8 cellular contexts compared by ENCODE assay signal in the genomic region with DNA sequence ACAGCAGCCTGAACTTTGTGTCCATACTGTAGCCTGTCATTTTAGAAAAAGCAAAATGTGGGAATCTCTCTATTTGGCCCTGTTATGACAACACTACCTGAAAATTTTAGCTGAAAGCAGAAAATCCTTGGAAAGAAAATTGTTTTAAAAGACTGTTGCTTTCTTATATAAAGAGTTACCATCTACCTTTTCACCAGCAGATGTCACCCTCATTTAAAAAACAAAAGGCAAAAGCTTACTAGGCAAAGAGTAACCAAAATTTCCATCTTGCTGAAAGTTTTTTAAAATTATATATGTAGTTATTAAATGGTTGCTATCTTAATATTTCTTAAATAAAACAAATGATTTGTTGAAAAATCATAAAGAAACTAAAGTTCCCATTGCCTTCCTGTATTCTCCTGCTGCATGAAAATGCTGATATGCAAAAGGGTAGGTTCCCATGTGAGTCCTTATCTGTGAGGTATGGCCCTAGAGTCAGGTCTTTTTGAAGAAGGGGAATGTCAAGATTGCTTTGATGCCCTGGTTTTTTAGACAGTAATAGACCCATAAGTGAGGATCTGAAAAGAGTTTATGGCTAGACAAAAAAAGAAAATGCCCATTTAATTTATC.
DNase-seq lines count a peak whose midpoint lies in the region; ATAC-seq and TF ChIP-seq lines count a peak whose summit lies in the region.

No MANE protein-coding gene starts in this region.

- no peaks in the 10 kb centered on the region for H3K27me3 ChIP-seq in heart left ventricle

- no peak for DNase-seq in heart left ventricle
- no peak for DNase-seq in Right ventricle myocardium inferior (ENCODE audit: missing footprints)
- peak; percentile 33 for DNase-seq in NCI-H460 (ENCODE audit: extremely low read depth, low read depth)
- DNase-seq in cerebellar cortex (ENCODE audit: low spot score), result peak; percentile 71
- DNase-seq in natural killer cell treated with Interleukin-12 subunit alpha and Interleukin-12 subunit beta and Interleukin-15 and Interleukin-18, amount 100 ng/mL, for 72 hours (ENCODE audit: low spot score), result no peak
- no peak for DNase-seq in activated CD8-positive, alpha-beta memory T cell treated with anti-CD3 and anti-CD28 coated beads, Interleukin-2, amount 50 U/mL, for 48 hours
- no peak for DNase-seq in NCI-H1092 treated with DMSO at 0.1 percent for 48 hours (lab: John Stamatoyannopoulos, UW)
- DNase-seq in activated T-helper 1 cell treated with anti-CD3 and anti-CD28 coated beads, Interleukin-12 subunit alpha, Interleukin-12 subunit beta, Interleukin-2, Interleukin-4 antibody, amounts not matched to agents 30 ng/mL and 10 ng/mL and 1 ng/mL, durations not matched to agents 14 hours and 24 hours and 36 hours (ENCODE audit: low spot score), result no peak

- ATAC-seq in heart left ventricle (no peak), Right ventricle myocardium inferior (no peak)
- ATAC-seq in natural killer cell treated with Interleukin-12 subunit alpha and Interleukin-12 subunit beta and Interleukin-15 and Interleukin-18, amount 100 ng/mL, for 72 hours, result no peak

- H3K27ac Mint-ChIP-seq in natural killer cell treated with Interleukin-12 subunit alpha and Interleukin-12 subunit beta and Interleukin-15 and Interleukin-18, amount 100 ng/mL, for 72 hours, result peak overlapping the region; percentile 0 to 29
- H3K27ac Mint-ChIP-seq in activated T-helper 1 cell treated with anti-CD3 and anti-CD28 coated beads, Interleukin-12 subunit alpha, Interleukin-12 subunit beta, Interleukin-2, Interleukin-4 antibody, amounts not matched to agents 30 ng/mL and 10 ng/mL and 1 ng/mL, durations not matched to agents 14 hours and 24 hours and 36 hours, result no peak overlapping the region

- no peak overlapping the region for H3K4me3 ChIP-seq in heart left ventricle

- H3K36me3 ChIP-seq in heart left ventricle, result peaks cover 0 to 19% (median 0%) of the 10 kb centered on the region in 9 donors

- H3K4me3 Mint-ChIP-seq in natural killer cell treated with Interleukin-12 subunit alpha and Interleukin-12 subunit beta and Interleukin-15 and Interleukin-18, amount 100 ng/mL, for 72 hours, result no peak overlapping the region
- H3K4me3 Mint-ChIP-seq in activated T-helper 1 cell treated with anti-CD3 and anti-CD28 coated beads, Interleukin-12 subunit alpha, Interleukin-12 subunit beta, Interleukin-2, Interleukin-4 antibody, amounts not matched to agents 30 ng/mL and 10 ng/mL and 1 ng/mL, durations not matched to agents 14 hours and 24 hours and 36 hours, result no peak overlapping the region

- H3K27me3 Mint-ChIP-seq in natural killer cell treated with Interleukin-12 subunit alpha and Interleukin-12 subunit beta and Interleukin-15 and Interleukin-18, amount 100 ng/mL, for 72 hours, result no peaks in the 10 kb centered on the region
- H3K27me3 Mint-ChIP-seq in activated T-helper 1 cell treated with anti-CD3 and anti-CD28 coated beads, Interleukin-12 subunit alpha, Interleukin-12 subunit beta, Interleukin-2, Interleukin-4 antibody, amounts not matched to agents 30 ng/mL and 10 ng/mL and 1 ng/mL, durations not matched to agents 14 hours and 24 hours and 36 hours (ENCODE audit: insufficient read depth), result no peaks in the 10 kb centered on the region

- intact Hi-C loops in heart left ventricle (cut with DNase I) (loop anchor here in 3 of 10 donors (2.0 to 10.0 kb wide), 4 partner anchors 63 to 477 kb away; no protein-coding TSS in a partner anchor), Right ventricle myocardium inferior (cut with DNase I) (no loop called here)
- intact Hi-C loops in activated T-helper 1 cell treated with anti-CD3 and anti-CD28 coated beads, Interleukin-12 subunit alpha, Interleukin-12 subunit beta, Interleukin-2, Interleukin-4 antibody, amounts not matched to agents 30 ng/mL and 10 ng/mL and 1 ng/mL, durations not matched to agents 14 hours and 24 hours and 36 hours (cut with micrococcal nuclease), result loop anchor here (1.0 to 5.0 kb wide), 4 partner anchors 66 to 232 kb away; no protein-coding TSS in a partner anchor

- peak overlapping the region in 1 of 12 donors; percentile 1 for H3K27ac ChIP-seq in heart left ventricle

- H3K9me3 Mint-ChIP-seq in natural killer cell treated with Interleukin-12 subunit alpha and Interleukin-12 subunit beta and Interleukin-15 and Interleukin-18, amount 100 ng/mL, for 72 hours, result no peaks in the 10 kb centered on the region
- no peaks in the 10 kb centered on the region for H3K9me3 Mint-ChIP-seq in activated T-helper 1 cell treated with anti-CD3 and anti-CD28 coated beads, Interleukin-12 subunit alpha, Interleukin-12 subunit beta, Interleukin-2, Interleukin-4 antibody, amounts not matched to agents 30 ng/mL and 10 ng/mL and 1 ng/mL, durations not matched to agents 14 hours and 24 hours and 36 hours

- H3K4me1 Mint-ChIP-seq in natural killer cell treated with Interleukin-12 subunit alpha and Interleukin-12 subunit beta and Interleukin-15 and Interleukin-18, amount 100 ng/mL, for 72 hours (ENCODE audit: low read depth in 2 of 2), result peaks cover 16 to 27% of the 10 kb centered on the region in 2 donors
- peaks cover 27% of the 10 kb centered on the region for H3K4me1 Mint-ChIP-seq in activated T-helper 1 cell treated with anti-CD3 and anti-CD28 coated beads, Interleukin-12 subunit alpha, Interleukin-12 subunit beta, Interleukin-2, Interleukin-4 antibody, amounts not matched to agents 30 ng/mL and 10 ng/mL and 1 ng/mL, durations not matched to agents 14 hours and 24 hours and 36 hours (ENCODE audit: low read depth)

- H3K9me3 ChIP-seq in heart left ventricle, result no peaks in the 10 kb centered on the region

- peaks cover 0 to 21% (median 4%) of the 10 kb centered on the region in 12 donors for H3K4me1 ChIP-seq in heart left ventricle

- no peaks in the 10 kb centered on the region for H3K36me3 Mint-ChIP-seq in natural killer cell treated with Interleukin-12 subunit alpha and Interleukin-12 subunit beta and Interleukin-15 and Interleukin-18, amount 100 ng/mL, for 72 hours
- H3K36me3 Mint-ChIP-seq in activated T-helper 1 cell treated with anti-CD3 and anti-CD28 coated beads, Interleukin-12 subunit alpha, Interleukin-12 subunit beta, Interleukin-2, Interleukin-4 antibody, amounts not matched to agents 30 ng/mL and 10 ng/mL and 1 ng/mL, durations not matched to agents 14 hours and 24 hours and 36 hours (ENCODE audit: low read depth), result peaks cover 4% of the 10 kb centered on the region

- no peak for TF ChIP-seq POLR2A in heart left ventricle (IDR thresholded peaks at IDR 0.05)

- peak; percentile 52 to 74 (median 60) for TF ChIP-seq CTCF in heart left ventricle (IDR thresholded peaks at IDR 0.05)

Comparison
In these comparisons a context has a peak if more than half of its experiments do, and no peak if none do; other contexts are left out.
1. DNase-seq: peak in NCI-H460 (single experiment) and cerebellar cortex (single experiment); none in heart left ventricle (0 of 5), Right ventricle myocardium inferior (single experiment), natural killer cell treated with Interleukin-12 subunit alpha and Interleukin-12 subunit beta and Interleukin-15 and Interleukin-18, amount 100 ng/mL, for 72 hours (single experiment), activated CD8-positive, alpha-beta memory T cell treated with anti-CD3 and anti-CD28 coated beads, Interleukin-2, amount 50 U/mL, for 48 hours (single experiment), NCI-H1092 treated with DMSO at 0.1 percent for 48 hours (single experiment) and activated T-helper 1 cell treated with anti-CD3 and anti-CD28 coated beads, Interleukin-12 subunit alpha, Interleukin-12 subunit beta, Interleukin-2, Interleukin-4 antibody, amounts not matched to agents 30 ng/mL and 10 ng/mL and 1 ng/mL, durations not matched to agents 14 hours and 24 hours and 36 hours (single experiment).